In genomic region chr3:55492976-55493375, GRCh38 we compare ENCODE assay signal across 35 cellular contexts. TPM values are rescaled to one million over a fixed set of nuclear protein-coding genes. Genes with fewer than 3 reads are reported as not detected.
"Had no signal": no experiment of that assay in that cellular context is flagged by ENCODE, and none has a peak within 500 bp of the region (broad histone marks: within the 10 kb centered on the region; RNA-seq: fewer than 3 reads in every experiment).

No MANE protein-coding gene starts in this region.

- H3K4me3 ChIP-seq: adrenal gland, body of pancreas, breast epithelium had no signal

- ATAC-seq: activated CD4-positive, alpha-beta T cell treated with anti-CD3 and anti-CD28 coated beads for 36 hours; activated CD4-positive, CD25-positive, alpha-beta regulatory T cell treated with anti-CD3 and anti-CD28 coated beads, Interleukin-2, amount 50 U/mL, for 24 hours; activated CD8-positive, alpha-beta T cell treated with anti-CD3 and anti-CD28 coated beads for 36 hours; activated naive CD4-positive, alpha-beta T cell treated with anti-CD3 and anti-CD28 coated beads, Interleukin-2, amount 50 U/mL, for 72 hours; activated T-cell treated with anti-CD3 and anti-CD28 coated beads, Interleukin-2, amount 50 U/mL, for 4 hours; activated T-cell treated with anti-CD3 and anti-CD28 coated beads, Interleukin-2, amount 50 U/mL, for 72 hours; activated T-helper 17 cell treated with anti-CD3 and anti-CD28 coated beads, Interleukin-2, amount 50 U/mL, for 72 hours; body of pancreas; WTC11 had no signal

- DNase-seq: activated CD4-positive, alpha-beta memory T cell treated with anti-CD3 and anti-CD28 coated beads for 36 hours; activated CD4-positive, alpha-beta T cell treated with anti-CD3 and anti-CD28 coated beads for 1 hour; activated CD4-positive, alpha-beta T cell treated with anti-CD3 and anti-CD28 coated beads for 36 hours; activated CD4-positive, alpha-beta T cell treated with anti-CD3 and anti-CD28 coated beads for 48 hours; activated CD4-positive, alpha-beta T cell treated with anti-CD3 and anti-CD28 coated beads, Interleukin-2, amount 10 ng/mL, durations not matched to agents 7 days and 5 days; activated CD4-positive, CD25-positive, alpha-beta regulatory T cell; activated CD8-positive, alpha-beta memory T cell treated with anti-CD3 and anti-CD28 coated beads, Interleukin-2, amount 50 U/mL, for 4 hours; activated CD8-positive, alpha-beta T cell treated with anti-CD3 and anti-CD28 coated beads for 36 hours; activated effector memory CD4-positive, alpha-beta T cell treated with anti-CD3 and anti-CD28 coated beads, Interleukin-2, amount 50 U/mL, for 16 hours; activated gamma-delta T cell treated with Interleukin-2 at 50 U/mL for 16 hours; activated naive CD4-positive, alpha-beta T cell; activated naive CD4-positive, alpha-beta T cell treated with anti-CD3 and anti-CD28 coated beads for 36 hours; activated naive CD4-positive, alpha-beta T cell treated with anti-CD3 and anti-CD28 coated beads, Interleukin-2, amount 50 U/mL, for 16 hours; activated naive CD8-positive, alpha-beta T cell treated with anti-CD3 and anti-CD28 coated beads for 36 hours; activated T-cell treated with anti-CD3 and anti-CD28 coated beads for 4 hours; activated T-cell treated with anti-CD3 and anti-CD28 coated beads, Interleukin-2, amount 50 U/mL, for 1 hour; activated T-cell treated with anti-CD3 and anti-CD28 coated beads, Interleukin-2, amount 50 U/mL, for 4 hours; activated T-cell treated with anti-CD3 and anti-CD28 coated beads, Interleukin-2, amount 50 U/mL, for 72 hours; adrenal gland; amniotic stem cell; aorta; body of pancreas; brain microvascular endothelial cell; central memory CD4-positive, alpha-beta T cell; T-helper 1 cell; T-helper 2 cell; T-helper 9 cell; WERI-Rb-1 had no signal

- H3K36me3 ChIP-seq: adrenal gland, brain microvascular endothelial cell, breast epithelium, WERI-Rb-1 had no signal

- H3K4me1 ChIP-seq: breast epithelium had no signal

- H3K9me3 ChIP-seq: adrenal gland, body of pancreas, breast epithelium had no signal

- H3K27ac ChIP-seq: adrenal gland, body of pancreas, brain microvascular endothelial cell, breast epithelium, WERI-Rb-1 had no signal

- H3K27me3 ChIP-seq: body of pancreas, brain microvascular endothelial cell, breast epithelium had no signal

RNA-seq across cellular contexts. Expression of gene WNT5A, which starts 5.9 kb away (rescaled TPM):
- total RNA-seq: activated CD4-positive, alpha-beta memory T cell treated with anti-CD3 and anti-CD28 coated beads for 36 hours; activated CD4-positive, alpha-beta T cell treated with anti-CD3 and anti-CD28 coated beads for 36 hours; activated CD4-positive, alpha-beta T cell treated with anti-CD3 and anti-CD28 coated beads, Interleukin-2, amount 10 ng/mL, durations not matched to agents 7 days and 5 days; activated CD8-positive, alpha-beta memory T cell treated with anti-CD3 and anti-CD28 coated beads for 36 hours; activated CD8-positive, alpha-beta T cell treated with anti-CD3 and anti-CD28 coated beads for 36 hours; activated naive CD4-positive, alpha-beta T cell treated with anti-CD3 and anti-CD28 coated beads for 36 hours; activated naive CD4-positive, alpha-beta T cell treated with anti-CD3 and anti-CD28 coated beads, Interleukin-2, amount 50 U/mL, for 72 hours; activated naive CD8-positive, alpha-beta T cell treated with anti-CD3 and anti-CD28 coated beads for 36 hours; activated T-helper 1 cell treated with anti-CD3 and anti-CD28 coated beads, Interleukin-12 subunit alpha, Interleukin-12 subunit beta, Interleukin-2, Interleukin-4 antibody, amounts not matched to agents 30 ng/mL and 10 ng/mL and 1 ng/mL, durations not matched to agents 14 hours and 24 hours and 36 hours; activated T-helper 17 cell treated with anti-CD3 and anti-CD28 coated beads, Interleukin-2, amount 50 U/mL, for 72 hours had no signal
